In genomic region chr1:35595684-35596083, GRCh38 we compare ENCODE assay signal across 15 cellular contexts. TPM values are rescaled to one million over a fixed set of nuclear protein-coding genes. Genes with fewer than 3 reads are reported as not detected.
A peak's percentile ranks its signal among the peaks of the same experiment; 100 is the strongest.
DNase-seq lines count a peak whose midpoint lies in the region; ATAC-seq, FAIRE-seq and TF ChIP-seq lines count a peak whose summit lies in the region.
"Had no signal": no experiment of that assay in that cellular context is flagged by ENCODE, and none has a peak within 500 bp of the region (broad histone marks: within the 10 kb centered on the region; RNA-seq: fewer than 3 reads in every experiment).

No MANE protein-coding gene starts in this region.

- H3K36me3 ChIP-seq in bronchial epithelial cell (ENCODE audit: control insufficient read depth, insufficient read depth, low read length) = no peaks in the 10 kb centered on the region

- H3K4me3 ChIP-seq in bronchial epithelial cell (ENCODE audit: low read depth, low read length) = no peak overlapping the region
- H3K4me3 ChIP-seq: MG63 had no signal

- peak; percentile 88 for FAIRE-seq in bronchial epithelial cell (lab: Jason Lieb, UNC)
- FAIRE-seq: GM19239, H54 had no signal

- DNase-seq in natural killer cell = no peak
- DNase-seq in natural killer cell treated with Interleukin-12 subunit alpha and Interleukin-12 subunit beta and Interleukin-15 and Interleukin-18, amount 100 ng/mL, for 72 hours (ENCODE audit: low spot score) = no peak
- no peak for DNase-seq in bronchial epithelial cell (ENCODE audit: low read depth)
- peak; percentile 32 for DNase-seq in type B pancreatic cell (ENCODE audit: extremely low spot score, unreplicated experiment)
- no peak for DNase-seq in retina
- DNase-seq: COR-L47, Karpas-422, MG63, NCI-H1092, NCI-H1694, NCI-H510A treated with DMSO at 0.1 percent for 48 hours had no signal

- no peak overlapping the region for H3K4me3 Mint-ChIP-seq in natural killer cell
- H3K4me3 Mint-ChIP-seq in natural killer cell treated with Interleukin-12 subunit alpha and Interleukin-12 subunit beta and Interleukin-15 and Interleukin-18, amount 100 ng/mL, for 72 hours = no peak overlapping the region
- H3K4me3 Mint-ChIP-seq in type B pancreatic cell = no peak overlapping the region
- H3K4me3 Mint-ChIP-seq: CD14-positive monocyte had no signal

- intact Hi-C loops in natural killer cell (cut with micrococcal nuclease) = no loop called here

- H3K27ac Mint-ChIP-seq in natural killer cell (peak overlapping the region; percentile 8 to 13), type B pancreatic cell (no peak overlapping the region)
- peak overlapping the region in 1 of 2 donors; percentile 6 for H3K27ac Mint-ChIP-seq in natural killer cell treated with Interleukin-12 subunit alpha and Interleukin-12 subunit beta and Interleukin-15 and Interleukin-18, amount 100 ng/mL, for 72 hours

- H3K27me3 ChIP-seq in bronchial epithelial cell (ENCODE audit: control insufficient read depth, insufficient read depth, low read length) = no peaks in the 10 kb centered on the region
- H3K27me3 ChIP-seq: MG63 had no signal

- peaks cover 6 to 26% of the 10 kb centered on the region in 2 donors for H3K4me1 Mint-ChIP-seq in natural killer cell
- peaks cover 6 to 12% of the 10 kb centered on the region in 2 donors for H3K4me1 Mint-ChIP-seq in natural killer cell treated with Interleukin-12 subunit alpha and Interleukin-12 subunit beta and Interleukin-15 and Interleukin-18, amount 100 ng/mL, for 72 hours (ENCODE audit: low read depth in 2 of 2)
- peaks cover 18% of the 10 kb centered on the region for H3K4me1 Mint-ChIP-seq in type B pancreatic cell (ENCODE audit: unreplicated experiment)

- ATAC-seq in natural killer cell (no peak), HG03097 (IDR thresholded peaks at IDR 0.05; ENCODE audit: low FRiP score, unreplicated experiment) (no peak)
- ATAC-seq in natural killer cell treated with Interleukin-12 subunit alpha and Interleukin-12 subunit beta and Interleukin-15 and Interleukin-18, amount 100 ng/mL, for 72 hours = no peak

- H3K36me3 Mint-ChIP-seq in natural killer cell (peaks cover 7% of the 10 kb centered on the region), type B pancreatic cell (peaks cover 9% of the 10 kb centered on the region)
- H3K36me3 Mint-ChIP-seq in natural killer cell treated with Interleukin-12 subunit alpha and Interleukin-12 subunit beta and Interleukin-15 and Interleukin-18, amount 100 ng/mL, for 72 hours = peaks cover 6% of the 10 kb centered on the region

- H3K27me3 Mint-ChIP-seq in natural killer cell (ENCODE audit: low read depth in 2 of 2) = no peaks in the 10 kb centered on the region
- no peaks in the 10 kb centered on the region for H3K27me3 Mint-ChIP-seq in natural killer cell treated with Interleukin-12 subunit alpha and Interleukin-12 subunit beta and Interleukin-15 and Interleukin-18, amount 100 ng/mL, for 72 hours
- no peaks in the 10 kb centered on the region for H3K27me3 Mint-ChIP-seq in type B pancreatic cell

- H3K9me3 Mint-ChIP-seq in natural killer cell = no peaks in the 10 kb centered on the region
- H3K9me3 Mint-ChIP-seq in natural killer cell treated with Interleukin-12 subunit alpha and Interleukin-12 subunit beta and Interleukin-15 and Interleukin-18, amount 100 ng/mL, for 72 hours = no peaks in the 10 kb centered on the region
- no peaks in the 10 kb centered on the region for H3K9me3 Mint-ChIP-seq in type B pancreatic cell
- H3K9me3 Mint-ChIP-seq: CD14-positive monocyte had no signal

- no peak for TF ChIP-seq CTCF in natural killer cell (IDR thresholded peaks at IDR 0.05)
- no peak for TF ChIP-seq CTCF in bronchial epithelial cell (IDR thresholded peaks at IDR 0.05; ENCODE audit: insufficient read depth, low read length, severe bottlenecking)
- no peak for TF ChIP-seq CTCF in type B pancreatic cell (conservative IDR thresholded peaks at IDR 0.05)

RNA-seq across cellular contexts. Expression of gene TFAP2E, which starts 22.6 kb away (rescaled TPM):
- total RNA-seq in natural killer cell (1 to 10 TPM; 6.6 to 7.3 (median 6.9) TPM), bronchial epithelial cell (under 0.01 and 0.13 TPM in 2 replicates), type B pancreatic cell (ENCODE audit: low replicate concordance) (1.3 and 1.4 TPM in 2 replicates)
- total RNA-seq in natural killer cell treated with Interleukin-12 subunit alpha and Interleukin-12 subunit beta and Interleukin-15 and Interleukin-18, amount 100 ng/mL, for 72 hours = 1 to 10 TPM; 3.3 to 5.1 TPM

RNA-seq across cellular contexts. Expression of gene NCDN, which starts 38.1 kb away (rescaled TPM):
- 10 to 100 TPM in 1 of 3 donors, 1 to 10 TPM in 2; 7.9 to 10.7 (median 9.9) TPM for total RNA-seq in natural killer cell
- 10 to 100 TPM; 42.2 to 59.6 TPM for total RNA-seq in natural killer cell treated with Interleukin-12 subunit alpha and Interleukin-12 subunit beta and Interleukin-15 and Interleukin-18, amount 100 ng/mL, for 72 hours
- total RNA-seq in bronchial epithelial cell = 8.7 and 10.0 TPM in 2 replicates
- 21.8 and 27.2 TPM in 2 replicates for total RNA-seq in type B pancreatic cell (ENCODE audit: low replicate concordance)

RNA-seq across cellular contexts. Expression of gene KIAA0319L, which starts 38.5 kb away (rescaled TPM):
- 10 to 100 TPM; 51.3 to 75.0 (median 64.8) TPM for total RNA-seq in natural killer cell
- total RNA-seq in natural killer cell treated with Interleukin-12 subunit alpha and Interleukin-12 subunit beta and Interleukin-15 and Interleukin-18, amount 100 ng/mL, for 72 hours = 10 to 100 TPM; 58.6 to 88.8 TPM
- total RNA-seq in bronchial epithelial cell = 26.6 and 30.5 TPM in 2 replicates
- total RNA-seq in type B pancreatic cell (ENCODE audit: low replicate concordance) = 48.6 and 56.9 TPM in 2 replicates

RNA-seq across cellular contexts. Expression of gene PSMB2, which starts 45.6 kb away (rescaled TPM):
- total RNA-seq in natural killer cell (10 to 100 TPM; 37.0 to 45.0 (median 37.3) TPM), bronchial epithelial cell (12.4 and 13.6 TPM in 2 replicates), type B pancreatic cell (ENCODE audit: low replicate concordance) (62.9 and 66.3 TPM in 2 replicates)
- 100 to 1,000 TPM; 114 to 139 TPM for total RNA-seq in natural killer cell treated with Interleukin-12 subunit alpha and Interleukin-12 subunit beta and Interleukin-15 and Interleukin-18, amount 100 ng/mL, for 72 hours
